22 cellular contexts compared by ENCODE assay signal in the genomic region with DNA sequence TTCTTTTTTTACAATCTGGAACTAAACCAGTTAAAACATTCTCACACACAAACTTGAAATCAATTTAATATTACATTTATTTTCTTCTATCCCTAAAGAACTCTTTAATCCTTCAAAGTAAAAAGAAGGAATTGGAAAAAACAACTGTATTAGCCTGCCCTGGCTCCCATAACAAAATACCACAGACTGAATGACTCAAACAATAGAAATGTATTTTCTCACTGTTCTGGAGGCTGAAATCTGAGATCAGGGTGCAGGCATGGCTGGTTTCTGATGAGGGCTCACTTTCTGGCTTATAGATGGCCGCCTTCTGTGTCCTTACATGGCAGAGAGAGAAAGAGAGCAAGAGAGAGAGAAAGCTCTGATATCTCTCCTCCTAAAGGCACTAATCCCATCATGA.
"Had no signal": no experiment of that assay in that cellular context is flagged by ENCODE, and none has a peak within 500 bp of the region (broad histone marks: within the 10 kb centered on the region; RNA-seq: fewer than 3 reads in every experiment).

No MANE protein-coding gene starts in this region.

- H3K27me3 ChIP-seq: ascending aorta, right atrium auricular region, suprapubic skin, upper lobe of left lung had no signal

- H3K9me3 Mint-ChIP-seq: activated CD4-positive, alpha-beta memory T cell treated with anti-CD3 and anti-CD28 coated beads for 36 hours; activated naive CD4-positive, alpha-beta T cell treated with anti-CD3 and anti-CD28 coated beads for 36 hours; activated naive CD8-positive, alpha-beta T cell treated with anti-CD3 and anti-CD28 coated beads, Interleukin-2, amount 50 U/mL, for 24 hours; activated T-helper 2 cell treated with anti-CD3 and anti-CD28 coated beads, Interferon-gamma antibody, Interleukin-2, Interleukin-4, amounts not matched to agents 10 μg/mL and 5 μg/mL and 100 μg/mL, durations not matched to agents 14 hours and 24 hours and 36 hours; nephron; stimulated activated naive CD8-positive, alpha-beta T cell treated with anti-CD3 and anti-CD28 coated beads, Interleukin-15, Interleukin-2, amounts not matched to agents 100 ng/mL and 50 ng/mL, for 24 hours; T-helper 1 cell treated with Interleukin-12 subunit alpha and Interleukin-12 subunit beta and Interleukin-4 antibody, amounts not matched to agents 30 μg/mL and 1 μg/mL, for 36 hours had no signal

- H3K27ac ChIP-seq: ascending aorta, coronary artery, right atrium auricular region, suprapubic skin, upper lobe of left lung had no signal

- H3K27ac Mint-ChIP-seq: activated CD4-positive, alpha-beta memory T cell treated with anti-CD3 and anti-CD28 coated beads for 36 hours; activated CD4-positive, alpha-beta T cell treated with anti-CD3 and anti-CD28 coated beads for 36 hours; activated CD8-positive, alpha-beta memory T cell treated with anti-CD3 and anti-CD28 coated beads, Interleukin-2, amount 10 ng/mL, durations not matched to agents 7 days and 5 days; activated naive CD4-positive, alpha-beta T cell treated with anti-CD3 and anti-CD28 coated beads for 36 hours; activated naive CD8-positive, alpha-beta T cell treated with anti-CD3 and anti-CD28 coated beads, Interleukin-2, amount 50 U/mL, for 24 hours; activated T-helper 2 cell treated with anti-CD3 and anti-CD28 coated beads, Interferon-gamma antibody, Interleukin-2, Interleukin-4, amounts not matched to agents 10 μg/mL and 5 μg/mL and 100 μg/mL, durations not matched to agents 14 hours and 24 hours and 36 hours; nephron; progenitor cell of endocrine pancreas; stimulated activated naive CD8-positive, alpha-beta T cell treated with anti-CD3 and anti-CD28 coated beads, Interleukin-15, Interleukin-2, amounts not matched to agents 100 ng/mL and 50 ng/mL, for 24 hours; T-helper 1 cell treated with Interleukin-12 subunit alpha and Interleukin-12 subunit beta and Interleukin-4 antibody, amounts not matched to agents 30 μg/mL and 1 μg/mL, for 36 hours had no signal

- H3K27me3 Mint-ChIP-seq: activated CD4-positive, alpha-beta memory T cell treated with anti-CD3 and anti-CD28 coated beads for 36 hours; activated CD4-positive, alpha-beta T cell treated with anti-CD3 and anti-CD28 coated beads for 36 hours; activated CD8-positive, alpha-beta memory T cell treated with anti-CD3 and anti-CD28 coated beads, Interleukin-2, amount 10 ng/mL, durations not matched to agents 7 days and 5 days; activated naive CD8-positive, alpha-beta T cell treated with anti-CD3 and anti-CD28 coated beads, Interleukin-2, amount 50 U/mL, for 24 hours; progenitor cell of endocrine pancreas; stimulated activated naive CD8-positive, alpha-beta T cell treated with anti-CD3 and anti-CD28 coated beads, Interleukin-15, Interleukin-2, amounts not matched to agents 100 ng/mL and 50 ng/mL, for 24 hours had no signal

- H3K9me3 ChIP-seq: ascending aorta, right atrium auricular region, suprapubic skin, upper lobe of left lung had no signal

- ATAC-seq: activated CD4-positive, alpha-beta T cell treated with anti-CD3 and anti-CD28 coated beads for 36 hours; activated CD8-positive, alpha-beta memory T cell treated with anti-CD3 and anti-CD28 coated beads, Interleukin-2, amount 10 ng/mL, durations not matched to agents 7 days and 5 days; activated naive CD8-positive, alpha-beta T cell treated with anti-CD3 and anti-CD28 coated beads, Interleukin-2, amount 50 U/mL, for 24 hours; esophagus mucosa; left ventricle myocardium superior had no signal

- H3K4me1 ChIP-seq: ascending aorta, right atrium auricular region, suprapubic skin, upper lobe of left lung had no signal

- H3K36me3 Mint-ChIP-seq: activated CD4-positive, alpha-beta memory T cell treated with anti-CD3 and anti-CD28 coated beads for 36 hours; activated CD8-positive, alpha-beta memory T cell treated with anti-CD3 and anti-CD28 coated beads, Interleukin-2, amount 10 ng/mL, durations not matched to agents 7 days and 5 days had no signal

- H3K36me3 ChIP-seq: ascending aorta, right atrium auricular region, suprapubic skin, upper lobe of left lung had no signal

- H3K4me3 ChIP-seq: ascending aorta, coronary artery, right atrium auricular region, suprapubic skin, upper lobe of left lung had no signal

- H3K4me1 Mint-ChIP-seq: activated CD4-positive, alpha-beta T cell treated with anti-CD3 and anti-CD28 coated beads for 36 hours; activated naive CD8-positive, alpha-beta T cell treated with anti-CD3 and anti-CD28 coated beads, Interleukin-2, amount 50 U/mL, for 24 hours had no signal

- H3K4me3 Mint-ChIP-seq: activated CD4-positive, alpha-beta memory T cell treated with anti-CD3 and anti-CD28 coated beads for 36 hours; activated CD4-positive, alpha-beta T cell treated with anti-CD3 and anti-CD28 coated beads for 36 hours; activated CD8-positive, alpha-beta memory T cell treated with anti-CD3 and anti-CD28 coated beads, Interleukin-2, amount 10 ng/mL, durations not matched to agents 7 days and 5 days; activated naive CD4-positive, alpha-beta T cell treated with anti-CD3 and anti-CD28 coated beads for 36 hours; activated naive CD8-positive, alpha-beta T cell treated with anti-CD3 and anti-CD28 coated beads, Interleukin-2, amount 50 U/mL, for 24 hours; nephron; stimulated activated naive CD8-positive, alpha-beta T cell treated with anti-CD3 and anti-CD28 coated beads, Interleukin-15, Interleukin-2, amounts not matched to agents 100 ng/mL and 50 ng/mL, for 24 hours; T-helper 1 cell treated with Interleukin-12 subunit alpha and Interleukin-12 subunit beta and Interleukin-4 antibody, amounts not matched to agents 30 μg/mL and 1 μg/mL, for 36 hours had no signal

- DNase-seq: activated CD4-positive, alpha-beta memory T cell treated with anti-CD3 and anti-CD28 coated beads for 36 hours; activated CD4-positive, alpha-beta T cell treated with anti-CD3 and anti-CD28 coated beads for 36 hours; activated CD8-positive, alpha-beta memory T cell treated with anti-CD3 and anti-CD28 coated beads, Interleukin-2, amount 10 ng/mL, durations not matched to agents 7 days and 5 days; activated naive CD4-positive, alpha-beta T cell treated with anti-CD3 and anti-CD28 coated beads for 36 hours; activated naive CD8-positive, alpha-beta T cell treated with anti-CD3 and anti-CD28 coated beads, Interleukin-2, amount 50 U/mL, for 24 hours; activated T-cell treated with anti-CD3 and anti-CD28 coated beads, Interleukin-2, amount 50 U/mL, for 1 hour; caudate nucleus; hypothalamus; kidney glomerular epithelial cell; left ventricle myocardium superior; nucleus accumbens; upper lobe of left lung had no signal
